ENCODE assay signal across 9 cellular contexts in genomic region chr19:40609561-40610395, GRCh38. TPM values are rescaled to one million over a fixed set of nuclear protein-coding genes. Genes with fewer than 3 reads are reported as not detected.
A peak's percentile ranks its signal among the peaks of the same experiment; 100 is the strongest.
DNase-seq lines count a peak whose midpoint lies in the region; ATAC-seq and TF ChIP-seq lines count a peak whose summit lies in the region.
"Had no signal": no experiment of that assay in that cellular context is flagged by ENCODE, and none has a peak within 500 bp of the region (broad histone marks: within the 10 kb centered on the region; RNA-seq: fewer than 3 reads in every experiment).

No MANE protein-coding gene starts in this region.

- no peak for TF ChIP-seq CTCF in lower lobe of right lung (IDR thresholded peaks at IDR 0.05)

- DNase-seq in EL: peak; percentile 74
- DNase-seq in GOT3 (lab: John Stamatoyannopoulos, UW): peak; percentile 63
- DNase-seq in NCI-H2029 (lab: John Stamatoyannopoulos, UW): peak; percentile 54
- DNase-seq in activated CD4-positive, alpha-beta T cell treated with anti-CD3 and anti-CD28 coated beads, Interleukin-2, amount 50 U/mL, for 1 hour: peak; percentile 88
- peak; percentile 60 to 68 for DNase-seq in dermis microvascular lymphatic vessel endothelial cell (ENCODE audit: low read depth in 2 of 2)
- peak; percentile 95 for DNase-seq in lower lobe of right lung
- DNase-seq in stimulated activated CD8-positive, alpha-beta memory T cell treated with anti-CD3 and anti-CD28 coated beads, Interleukin-12 subunit alpha, Interleukin-12 subunit beta, amount 100 ng/mL, for 24 hours (ENCODE audit: extremely low read depth): peak; percentile 77

- H3K9me3 ChIP-seq in lower lobe of right lung: no peaks in the 10 kb centered on the region
- H3K9me3 ChIP-seq: neutrophil had no signal

- H3K27me3 ChIP-seq in lower lobe of right lung (ENCODE audit: low read depth): peaks cover 6% of the 10 kb centered on the region

- peak overlapping the region; percentile 83 for H3K27ac ChIP-seq in lower lobe of right lung
- H3K27ac ChIP-seq: neutrophil had no signal

- ATAC-seq in lower lobe of right lung (peak; percentile 83 to 85), GM19328 (IDR thresholded peaks at IDR 0.05; ENCODE audit: unreplicated experiment) (no peak)

- no peaks in the 10 kb centered on the region for H3K36me3 ChIP-seq in lower lobe of right lung
- H3K36me3 ChIP-seq: neutrophil had no signal

- intact Hi-C loops in lower lobe of right lung (cut with DNase I): loop anchor here (10.0 kb wide), 1 partner anchor 65 kb away; no protein-coding TSS in a partner anchor

- peaks cover 62% of the 10 kb centered on the region for H3K4me1 ChIP-seq in lower lobe of right lung

- H3K4me3 ChIP-seq in lower lobe of right lung: peak overlapping the region; percentile 58

RNA-seq across cellular contexts. Expression of gene LTBP4, which starts 8.6 kb away (rescaled TPM):
- total RNA-seq in dermis microvascular lymphatic vessel endothelial cell (12.3 and 60.8 TPM in 2 replicates), lower lobe of right lung (316 TPM)

RNA-seq across cellular contexts. Expression of gene SHKBP1, which starts 33.1 kb away (rescaled TPM):
- 19.5 and 40.0 TPM in 2 replicates for total RNA-seq in dermis microvascular lymphatic vessel endothelial cell
- 91.2 TPM for total RNA-seq in lower lobe of right lung
